Comparison of ENCODE assay signal across 1 cellular context in the genomic region with DNA sequence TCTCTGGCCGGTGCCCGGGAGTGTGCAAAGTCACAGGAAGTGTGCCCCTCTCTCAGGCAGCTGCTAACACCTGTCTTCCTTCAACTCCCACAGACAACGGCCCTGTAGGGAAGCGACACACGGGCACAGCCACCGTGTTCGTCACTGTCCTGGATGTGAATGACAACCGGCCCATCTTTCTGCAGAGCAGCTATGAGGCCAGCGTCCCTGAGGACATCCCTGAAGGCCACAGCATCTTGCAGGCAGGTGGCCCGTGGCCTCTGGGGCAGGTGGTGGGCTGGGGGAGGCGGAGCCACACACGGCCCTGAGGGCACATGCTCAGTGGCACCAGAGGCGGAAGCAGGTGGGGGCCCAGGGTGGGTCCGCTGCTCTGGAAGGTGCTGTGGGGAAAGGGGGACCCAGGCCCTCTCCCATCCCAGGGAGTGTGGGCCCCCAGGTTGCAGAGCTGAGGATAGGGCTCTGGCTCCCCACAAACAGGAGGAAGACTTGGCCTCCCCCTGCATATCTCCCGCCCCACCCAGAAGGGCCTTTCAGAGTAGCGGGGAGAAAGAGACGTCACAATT.
TF ChIP-seq lines count a peak whose summit lies in the region.

No MANE protein-coding gene starts in this region.

TF ChIP-seq in K562, 482 proteins besides CTCF, POLR2A, EP300 and RAD21 (continued from another document):
- no peak for TF ChIP-seq HNRNPUL1 (IDR thresholded peaks at IDR 0.05; ENCODE audit: low read length)
- no peak for TF ChIP-seq CHD1 (IDR thresholded peaks at IDR 0.05; ENCODE audit: low read length)
- TF ChIP-seq ZBTB7A (IDR thresholded peaks at IDR 0.05; ENCODE audit: borderline replicate concordance, control insufficient read depth, low read depth, low read length): peak; percentile 26; the same call in 1 of the 2 replicates
- no peak for TF ChIP-seq HNRNPH1 (optimal IDR thresholded peaks at IDR 0.05; ENCODE audit: low read depth, low read length)
- TF ChIP-seq ZNF263 (CRISPR knock-in tag; IDR thresholded peaks at IDR 0.05; ENCODE audit: borderline replicate concordance): 0 out of 2 replicates have a peak, but pooled peaks have one; percentile 22
- TF ChIP-seq ZNF699 (CRISPR knock-in tag; IDR thresholded peaks at IDR 0.05; ENCODE audit: insufficient replicate concordance): no peak
- TF ChIP-seq JUND (IDR thresholded peaks at IDR 0.05; ENCODE audit: borderline replicate concordance, low read depth, low read length): no peak
- no peak for TF ChIP-seq JUND (tag; IDR thresholded peaks at IDR 0.05; ENCODE audit: borderline replicate concordance, low read depth, low read length)
- 0 out of 2 replicates have a peak, but pooled peaks have one; percentile 33 for TF ChIP-seq GABPB1 (CRISPR knock-in tag; IDR thresholded peaks at IDR 0.05)
- TF ChIP-seq, protein P1, sequence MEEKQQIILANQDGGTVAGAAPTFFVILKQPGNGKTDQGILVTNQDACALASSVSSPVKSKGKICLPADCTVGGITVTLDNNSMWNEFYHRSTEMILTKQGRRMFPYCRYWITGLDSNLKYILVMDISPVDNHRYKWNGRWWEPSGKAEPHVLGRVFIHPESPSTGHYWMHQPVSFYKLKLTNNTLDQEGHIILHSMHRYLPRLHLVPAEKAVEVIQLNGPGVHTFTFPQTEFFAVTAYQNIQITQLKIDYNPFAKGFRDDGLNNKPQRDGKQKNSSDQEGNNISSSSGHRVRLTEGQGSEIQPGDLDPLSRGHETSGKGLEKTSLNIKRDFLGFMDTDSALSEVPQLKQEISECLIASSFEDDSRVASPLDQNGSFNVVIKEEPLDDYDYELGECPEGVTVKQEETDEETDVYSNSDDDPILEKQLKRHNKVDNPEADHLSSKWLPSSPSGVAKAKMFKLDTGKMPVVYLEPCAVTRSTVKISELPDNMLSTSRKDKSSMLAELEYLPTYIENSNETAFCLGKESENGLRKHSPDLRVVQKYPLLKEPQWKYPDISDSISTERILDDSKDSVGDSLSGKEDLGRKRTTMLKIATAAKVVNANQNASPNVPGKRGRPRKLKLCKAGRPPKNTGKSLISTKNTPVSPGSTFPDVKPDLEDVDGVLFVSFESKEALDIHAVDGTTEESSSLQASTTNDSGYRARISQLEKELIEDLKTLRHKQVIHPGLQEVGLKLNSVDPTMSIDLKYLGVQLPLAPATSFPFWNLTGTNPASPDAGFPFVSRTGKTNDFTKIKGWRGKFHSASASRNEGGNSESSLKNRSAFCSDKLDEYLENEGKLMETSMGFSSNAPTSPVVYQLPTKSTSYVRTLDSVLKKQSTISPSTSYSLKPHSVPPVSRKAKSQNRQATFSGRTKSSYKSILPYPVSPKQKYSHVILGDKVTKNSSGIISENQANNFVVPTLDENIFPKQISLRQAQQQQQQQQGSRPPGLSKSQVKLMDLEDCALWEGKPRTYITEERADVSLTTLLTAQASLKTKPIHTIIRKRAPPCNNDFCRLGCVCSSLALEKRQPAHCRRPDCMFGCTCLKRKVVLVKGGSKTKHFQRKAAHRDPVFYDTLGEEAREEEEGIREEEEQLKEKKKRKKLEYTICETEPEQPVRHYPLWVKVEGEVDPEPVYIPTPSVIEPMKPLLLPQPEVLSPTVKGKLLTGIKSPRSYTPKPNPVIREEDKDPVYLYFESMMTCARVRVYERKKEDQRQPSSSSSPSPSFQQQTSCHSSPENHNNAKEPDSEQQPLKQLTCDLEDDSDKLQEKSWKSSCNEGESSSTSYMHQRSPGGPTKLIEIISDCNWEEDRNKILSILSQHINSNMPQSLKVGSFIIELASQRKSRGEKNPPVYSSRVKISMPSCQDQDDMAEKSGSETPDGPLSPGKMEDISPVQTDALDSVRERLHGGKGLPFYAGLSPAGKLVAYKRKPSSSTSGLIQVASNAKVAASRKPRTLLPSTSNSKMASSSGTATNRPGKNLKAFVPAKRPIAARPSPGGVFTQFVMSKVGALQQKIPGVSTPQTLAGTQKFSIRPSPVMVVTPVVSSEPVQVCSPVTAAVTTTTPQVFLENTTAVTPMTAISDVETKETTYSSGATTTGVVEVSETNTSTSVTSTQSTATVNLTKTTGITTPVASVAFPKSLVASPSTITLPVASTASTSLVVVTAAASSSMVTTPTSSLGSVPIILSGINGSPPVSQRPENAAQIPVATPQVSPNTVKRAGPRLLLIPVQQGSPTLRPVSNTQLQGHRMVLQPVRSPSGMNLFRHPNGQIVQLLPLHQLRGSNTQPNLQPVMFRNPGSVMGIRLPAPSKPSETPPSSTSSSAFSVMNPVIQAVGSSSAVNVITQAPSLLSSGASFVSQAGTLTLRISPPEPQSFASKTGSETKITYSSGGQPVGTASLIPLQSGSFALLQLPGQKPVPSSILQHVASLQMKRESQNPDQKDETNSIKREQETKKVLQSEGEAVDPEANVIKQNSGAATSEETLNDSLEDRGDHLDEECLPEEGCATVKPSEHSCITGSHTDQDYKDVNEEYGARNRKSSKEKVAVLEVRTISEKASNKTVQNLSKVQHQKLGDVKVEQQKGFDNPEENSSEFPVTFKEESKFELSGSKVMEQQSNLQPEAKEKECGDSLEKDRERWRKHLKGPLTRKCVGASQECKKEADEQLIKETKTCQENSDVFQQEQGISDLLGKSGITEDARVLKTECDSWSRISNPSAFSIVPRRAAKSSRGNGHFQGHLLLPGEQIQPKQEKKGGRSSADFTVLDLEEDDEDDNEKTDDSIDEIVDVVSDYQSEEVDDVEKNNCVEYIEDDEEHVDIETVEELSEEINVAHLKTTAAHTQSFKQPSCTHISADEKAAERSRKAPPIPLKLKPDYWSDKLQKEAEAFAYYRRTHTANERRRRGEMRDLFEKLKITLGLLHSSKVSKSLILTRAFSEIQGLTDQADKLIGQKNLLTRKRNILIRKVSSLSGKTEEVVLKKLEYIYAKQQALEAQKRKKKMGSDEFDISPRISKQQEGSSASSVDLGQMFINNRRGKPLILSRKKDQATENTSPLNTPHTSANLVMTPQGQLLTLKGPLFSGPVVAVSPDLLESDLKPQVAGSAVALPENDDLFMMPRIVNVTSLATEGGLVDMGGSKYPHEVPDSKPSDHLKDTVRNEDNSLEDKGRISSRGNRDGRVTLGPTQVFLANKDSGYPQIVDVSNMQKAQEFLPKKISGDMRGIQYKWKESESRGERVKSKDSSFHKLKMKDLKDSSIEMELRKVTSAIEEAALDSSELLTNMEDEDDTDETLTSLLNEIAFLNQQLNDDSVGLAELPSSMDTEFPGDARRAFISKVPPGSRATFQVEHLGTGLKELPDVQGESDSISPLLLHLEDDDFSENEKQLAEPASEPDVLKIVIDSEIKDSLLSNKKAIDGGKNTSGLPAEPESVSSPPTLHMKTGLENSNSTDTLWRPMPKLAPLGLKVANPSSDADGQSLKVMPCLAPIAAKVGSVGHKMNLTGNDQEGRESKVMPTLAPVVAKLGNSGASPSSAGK (IDR thresholded peaks at IDR 0.05): peak; percentile 16; the same call in 1 of the 2 replicates
- TF ChIP-seq ARID1B (IDR thresholded peaks at IDR 0.05): no peak
- TF ChIP-seq CBFB (CRISPR knock-in tag; IDR thresholded peaks at IDR 0.05): 0 out of 2 replicates have a peak, but pooled peaks have one; percentile 35
- peak; percentile 0 for TF ChIP-seq HMGN3 (IDR thresholded peaks at IDR 0.05; ENCODE audit: borderline replicate concordance, extremely low read depth, insufficient read length, low read depth, low read length)
